ENCODE assay signal across 25 cellular contexts in the genomic region with DNA sequence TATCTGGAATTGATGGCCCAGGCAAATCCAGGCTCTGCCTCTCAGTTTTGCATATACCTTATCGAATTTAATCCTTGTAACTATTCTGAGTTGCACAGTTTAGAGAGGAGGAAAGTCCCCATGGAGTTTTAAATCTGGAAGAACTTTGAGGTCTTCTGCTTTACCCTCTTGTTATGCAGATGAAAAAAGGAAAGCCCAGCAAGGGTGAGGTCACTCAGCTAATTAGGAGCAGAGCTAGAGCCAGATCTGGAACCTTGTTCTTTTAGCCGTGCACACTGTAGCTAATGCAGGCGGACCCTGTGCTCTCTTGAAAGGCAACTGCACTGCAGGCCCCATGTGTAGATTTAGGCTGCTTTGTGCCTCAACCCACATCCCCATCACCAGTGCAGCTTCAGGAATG.
"Had no signal": no experiment of that assay in that cellular context is flagged by ENCODE, and none has a peak within 500 bp of the region (broad histone marks: within the 10 kb centered on the region; RNA-seq: fewer than 3 reads in every experiment).

No MANE protein-coding gene starts in this region.

- ATAC-seq: activated CD8-positive, alpha-beta memory T cell treated with anti-CD3 and anti-CD28 coated beads, Interleukin-2, amount 10 ng/mL, durations not matched to agents 7 days and 5 days; activated naive CD4-positive, alpha-beta T cell treated with anti-CD3 and anti-CD28 coated beads, Interleukin-2, amount 50 U/mL, for 72 hours; activated naive CD8-positive, alpha-beta T cell treated with anti-CD3 and anti-CD28 coated beads, Interleukin-2, amount 50 U/mL, for 24 hours; activated T-cell treated with anti-CD3 and anti-CD28 coated beads, Interleukin-2, amount 50 U/mL, for 4 hours; body of pancreas; SK-N-SH treated with all-trans-retinoic acid at 6 μM for 48 hours had no signal

- H3K4me1 ChIP-seq: Peyer's patch, SJSA1 had no signal

- H3K36me3 ChIP-seq: ascending aorta, Peyer's patch, SJSA1 had no signal

- H3K27me3 ChIP-seq: ascending aorta, body of pancreas, Peyer's patch had no signal

- H3K9me3 ChIP-seq: ascending aorta, body of pancreas, Peyer's patch, SJSA1 had no signal

- DNase-seq: activated B cell treated with CpG ODN at 0.5 μM for 24 hours; activated CD4-positive, alpha-beta T cell treated with anti-CD3 and anti-CD28 coated beads for 1 hour; activated CD4-positive, alpha-beta T cell treated with anti-CD3 and anti-CD28 coated beads, Interleukin-2, amount 10 ng/mL, durations not matched to agents 24 days and 14 days; activated CD4-positive, alpha-beta T cell treated with anti-CD3 and anti-CD28 coated beads, Interleukin-2, amount 50 U/mL, for 48 hours; activated CD8-positive, alpha-beta memory T cell treated with anti-CD3 and anti-CD28 coated beads, Interleukin-2, amount 10 ng/mL, durations not matched to agents 7 days and 5 days; activated effector memory CD4-positive, alpha-beta T cell treated with anti-CD3 and anti-CD28 coated beads, Interleukin-2, amount 50 U/mL, for 16 hours; activated naive CD4-positive, alpha-beta T cell treated with Interleukin-2 at 50 U/mL for 16 hours; activated naive CD8-positive, alpha-beta T cell treated with anti-CD3 and anti-CD28 coated beads, Interleukin-2, amount 50 U/mL, for 24 hours; activated T-cell treated with anti-CD3 and anti-CD28 coated beads, Interleukin-2, amount 50 U/mL, for 4 hours; amniotic stem cell; body of pancreas; central memory CD4-positive, alpha-beta T cell; Kasumi-1; NCI-H1092; NCI-H1930; NCI-H526; OCI-M1; Peyer's patch; SHP77; T-helper 2 cell; T1000 had no signal

- H3K4me3 ChIP-seq: ascending aorta, body of pancreas, Peyer's patch, SJSA1 had no signal

- H3K27ac ChIP-seq: ascending aorta, body of pancreas, Peyer's patch, SJSA1 had no signal
